Comparison of ENCODE assay signal across 2 cellular contexts in genomic region chr9:35771079-35771441, GRCh38.
TF ChIP-seq lines count a peak whose summit lies in the region.

No MANE protein-coding gene starts in this region.

TF ChIP-seq in SK-N-SH treated with all-trans-retinoic acid at 6 μM for 48 hours, 23 proteins besides CTCF, POLR2A, EP300 and RAD21 (continued from another document):
- TF ChIP-seq CREB5 (CRISPR knock-in tag; IDR thresholded peaks at IDR 0.05; ENCODE audit: low read depth) (no peak), TOX (CRISPR knock-in tag; IDR thresholded peaks at IDR 0.05; ENCODE audit: borderline replicate concordance) (no peak), ZNF70 (CRISPR knock-in tag; IDR thresholded peaks at IDR 0.05) (no peak)

TF ChIP-seq in SK-N-SH, 30 proteins besides CTCF, POLR2A, EP300 and RAD21 (continued from another document):
- TF ChIP-seq, protein P1, sequence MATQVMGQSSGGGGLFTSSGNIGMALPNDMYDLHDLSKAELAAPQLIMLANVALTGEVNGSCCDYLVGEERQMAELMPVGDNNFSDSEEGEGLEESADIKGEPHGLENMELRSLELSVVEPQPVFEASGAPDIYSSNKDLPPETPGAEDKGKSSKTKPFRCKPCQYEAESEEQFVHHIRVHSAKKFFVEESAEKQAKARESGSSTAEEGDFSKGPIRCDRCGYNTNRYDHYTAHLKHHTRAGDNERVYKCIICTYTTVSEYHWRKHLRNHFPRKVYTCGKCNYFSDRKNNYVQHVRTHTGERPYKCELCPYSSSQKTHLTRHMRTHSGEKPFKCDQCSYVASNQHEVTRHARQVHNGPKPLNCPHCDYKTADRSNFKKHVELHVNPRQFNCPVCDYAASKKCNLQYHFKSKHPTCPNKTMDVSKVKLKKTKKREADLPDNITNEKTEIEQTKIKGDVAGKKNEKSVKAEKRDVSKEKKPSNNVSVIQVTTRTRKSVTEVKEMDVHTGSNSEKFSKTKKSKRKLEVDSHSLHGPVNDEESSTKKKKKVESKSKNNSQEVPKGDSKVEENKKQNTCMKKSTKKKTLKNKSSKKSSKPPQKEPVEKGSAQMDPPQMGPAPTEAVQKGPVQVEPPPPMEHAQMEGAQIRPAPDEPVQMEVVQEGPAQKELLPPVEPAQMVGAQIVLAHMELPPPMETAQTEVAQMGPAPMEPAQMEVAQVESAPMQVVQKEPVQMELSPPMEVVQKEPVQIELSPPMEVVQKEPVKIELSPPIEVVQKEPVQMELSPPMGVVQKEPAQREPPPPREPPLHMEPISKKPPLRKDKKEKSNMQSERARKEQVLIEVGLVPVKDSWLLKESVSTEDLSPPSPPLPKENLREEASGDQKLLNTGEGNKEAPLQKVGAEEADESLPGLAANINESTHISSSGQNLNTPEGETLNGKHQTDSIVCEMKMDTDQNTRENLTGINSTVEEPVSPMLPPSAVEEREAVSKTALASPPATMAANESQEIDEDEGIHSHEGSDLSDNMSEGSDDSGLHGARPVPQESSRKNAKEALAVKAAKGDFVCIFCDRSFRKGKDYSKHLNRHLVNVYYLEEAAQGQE (IDR thresholded peaks at IDR 0.05; ENCODE audit: low read depth, low read length), result no peak
- TF ChIP-seq IRF3 (IDR thresholded peaks at IDR 0.05; ENCODE audit: low read depth, low read length), result no peak
- no peak for TF ChIP-seq PBX3 (IDR thresholded peaks at IDR 0.05)
- no peak for TF ChIP-seq MEF2A (IDR thresholded peaks at IDR 0.05; ENCODE audit: borderline replicate concordance, low read depth)
- TF ChIP-seq JUND (IDR thresholded peaks at IDR 0.05), result no peak
- TF ChIP-seq GATA2 (CRISPR knock-in tag; IDR thresholded peaks at IDR 0.05), result no peak
